ENCODE assay signal across 10 cellular contexts in the genomic region with DNA sequence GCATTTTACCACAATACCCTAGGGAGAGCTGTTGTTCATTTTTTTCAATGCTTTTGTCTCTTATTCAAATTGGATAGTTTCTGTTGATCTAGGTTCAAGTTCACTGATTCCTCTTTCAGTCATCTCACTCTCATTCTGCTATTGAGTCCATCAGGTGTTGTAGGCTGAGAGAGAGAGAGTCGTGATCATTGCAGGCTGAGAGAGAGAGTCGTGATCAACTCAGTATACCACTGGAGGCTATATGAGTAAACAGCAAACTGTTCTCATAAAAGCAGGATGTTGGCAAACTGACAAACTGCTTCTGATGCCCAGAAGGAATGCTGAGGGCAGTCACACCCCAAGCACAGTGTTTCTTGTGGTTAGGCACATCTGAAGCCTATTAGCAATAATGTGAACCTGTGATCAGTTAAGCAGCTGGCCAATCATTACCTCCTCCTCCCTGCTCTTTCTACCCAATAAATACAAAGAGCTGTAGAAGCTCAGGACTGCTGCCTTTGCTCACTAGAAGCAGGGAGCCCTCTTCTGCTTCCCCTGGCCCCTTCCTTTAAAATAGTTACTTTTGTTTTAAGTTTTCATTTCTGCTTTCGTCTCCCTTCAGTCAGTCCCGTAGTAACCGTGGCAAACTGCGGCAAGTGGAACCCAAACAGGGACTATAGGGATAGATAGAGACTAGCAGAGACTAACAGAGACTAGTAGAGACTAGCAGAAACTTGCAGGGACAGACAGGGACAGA.
A peak's percentile ranks its signal among the peaks of the same experiment; 100 is the strongest.
DNase-seq lines count a peak whose midpoint lies in the region; ATAC-seq, FAIRE-seq and TF ChIP-seq lines count a peak whose summit lies in the region.
"Had no signal": no experiment of that assay in that cellular context is flagged by ENCODE, and none has a peak within 500 bp of the region (broad histone marks: within the 10 kb centered on the region; RNA-seq: fewer than 3 reads in every experiment).

No MANE protein-coding gene starts in this region.

- peaks cover 8% of the 10 kb centered on the region; the same call in 2 of the 3 replicates for H3K9me3 Mint-ChIP-seq in GM23338
- H3K9me3 Mint-ChIP-seq: T-helper 1 cell treated with Interleukin-12 subunit alpha and Interleukin-12 subunit beta and Interleukin-4 antibody, amounts not matched to agents 30 μg/mL and 1 μg/mL, for 36 hours had no signal

- H3K27ac Mint-ChIP-seq in GM23338 = no peak overlapping the region; the same call in 1 of the 2 replicates
- H3K27ac Mint-ChIP-seq: T-helper 1 cell treated with Interleukin-12 subunit alpha and Interleukin-12 subunit beta and Interleukin-4 antibody, amounts not matched to agents 30 μg/mL and 1 μg/mL, for 36 hours had no signal

- H4K20me1 ChIP-seq in GM23338 (replicated peaks; ENCODE audit: insufficient read depth) (no peaks in the 10 kb centered on the region), KMS-11 (ENCODE audit: insufficient read depth) (no peaks in the 10 kb centered on the region)

- H2AFZ ChIP-seq in GM23338 (peak overlapping the region; percentile 43; the same call in 1 of the 2 replicates), KMS-11 (ENCODE audit: low read depth) (peak overlapping the region; percentile 82)

- DNase-seq in GM18507 (ENCODE audit: extremely low spot score, insufficient read length, low read depth) (no peak), GM23338 (ENCODE audit: low spot score) (no peak), fibroblast of mammary gland (ENCODE audit: low read depth) (peak; percentile 8), NCI-H1417 (lab: John Stamatoyannopoulos, UW) (no peak), left colon (no peak), SK-N-DZ (ENCODE audit: low spot score) (no peak), germinal center (ENCODE audit: low spot score) (no peak)
- DNase-seq: central memory CD4-positive, alpha-beta T cell had no signal

- H3K79me2 ChIP-seq in GM23338 (replicated peaks; ENCODE audit: insufficient read depth) (no peaks in the 10 kb centered on the region), KMS-11 (ENCODE audit: insufficient read depth, low read depth) (no peaks in the 10 kb centered on the region)

- intact Hi-C loops in left colon (cut with DNase I, micrococcal nuclease) = no loop called here

- peak overlapping the region; percentile 43 for H3K9ac ChIP-seq in KMS-11

- H3K36me3 Mint-ChIP-seq in GM23338 (ENCODE audit: low read depth) = peaks cover 4% of the 10 kb centered on the region; the same call in 2 of the 3 replicates

- H3K4me3 ChIP-seq in GM23338 (no peak overlapping the region), KMS-11 (IDR thresholded peaks at IDR 0.05; ENCODE audit: insufficient read depth, low read depth, low read length) (no peak overlapping the region), fibroblast of mammary gland (ENCODE audit: control insufficient read depth, low read depth, low read length) (no peak overlapping the region)

- ATAC-seq in GM23338 (no peak), left colon (no peak)

- H3F3A ChIP-seq in GM23338 (replicated peaks; ENCODE audit: low read depth) = no peaks in the 10 kb centered on the region

- peaks cover 7% of the 10 kb centered on the region; the same call in 1 of the 2 replicates for H3K9me2 ChIP-seq in GM23338 (ENCODE audit: insufficient read depth)

- TF ChIP-seq CTCF in GM23338 (conservative IDR thresholded peaks at IDR 0.05; ENCODE audit: low read depth in 2 of 2) (no peak), KMS-11 (conservative IDR thresholded peaks at IDR 0.05; ENCODE audit: low read depth, low read length) (no peak), fibroblast of mammary gland (conservative IDR thresholded peaks at IDR 0.05; ENCODE audit: control insufficient read depth, insufficient read depth, low read depth, low read length) (no peak)

- H3K36me3 ChIP-seq in GM23338 (ENCODE audit: insufficient read depth) = no peaks in the 10 kb centered on the region
- no peaks in the 10 kb centered on the region for H3K36me3 ChIP-seq in KMS-11 (ENCODE audit: insufficient read depth)

- peak; percentile 82 for FAIRE-seq in GM18507 (lab: Jason Lieb, UNC)

- H3K4me1 ChIP-seq in GM23338 (ENCODE audit: insufficient read depth) (peaks cover 11% of the 10 kb centered on the region; the same call in 1 of the 2 replicates), KMS-11 (ENCODE audit: low read depth, poor library complexity, severe bottlenecking) (peaks cover 7% of the 10 kb centered on the region)

- H3K27me3 Mint-ChIP-seq in GM23338 (ENCODE audit: insufficient read depth, low read depth, poor library complexity) = no peaks in the 10 kb centered on the region

- H3K4me2 ChIP-seq in GM23338 = no peak overlapping the region
- peak overlapping the region; percentile 70 for H3K4me2 ChIP-seq in KMS-11

- H3K27ac ChIP-seq in GM23338 (ENCODE audit: low read depth) = no peak overlapping the region
- peak overlapping the region; percentile 46; the same call in 1 of the 2 replicates for H3K27ac ChIP-seq in KMS-11

- peaks cover 9% of the 10 kb centered on the region for H3K4me1 Mint-ChIP-seq in GM23338

- H3K4me3 Mint-ChIP-seq in GM23338 = no peak overlapping the region
- H3K4me3 Mint-ChIP-seq: T-helper 1 cell treated with Interleukin-12 subunit alpha and Interleukin-12 subunit beta and Interleukin-4 antibody, amounts not matched to agents 30 μg/mL and 1 μg/mL, for 36 hours had no signal

- no peaks in the 10 kb centered on the region for H3K27me3 ChIP-seq in GM23338 (ENCODE audit: insufficient read depth)
- H3K27me3 ChIP-seq in KMS-11 (ENCODE audit: insufficient read depth, low read depth) = no peaks in the 10 kb centered on the region

TF ChIP-seq in GM23338, 12 proteins besides CTCF, POLR2A, EP300 and RAD21:
- TF ChIP-seq STAT1 (IDR thresholded peaks at IDR 0.05; ENCODE audit: unreplicated experiment) = no peak
- TF ChIP-seq NANOG (IDR thresholded peaks at IDR 0.05; ENCODE audit: borderline replicate concordance) = no peak
- no peak for TF ChIP-seq ZNF331 (CRISPR knock-in tag; IDR thresholded peaks at IDR 0.05; ENCODE audit: low read depth)
- no peak for TF ChIP-seq CREB1 (CRISPR knock-in tag; IDR thresholded peaks at IDR 0.05; ENCODE audit: low read depth)
- no peak for TF ChIP-seq ZNF114 (CRISPR knock-in tag; IDR thresholded peaks at IDR 0.05)
- TF ChIP-seq JUNB (IDR thresholded peaks at IDR 0.05; ENCODE audit: unreplicated experiment) = no peak
- TF ChIP-seq, protein P1, sequence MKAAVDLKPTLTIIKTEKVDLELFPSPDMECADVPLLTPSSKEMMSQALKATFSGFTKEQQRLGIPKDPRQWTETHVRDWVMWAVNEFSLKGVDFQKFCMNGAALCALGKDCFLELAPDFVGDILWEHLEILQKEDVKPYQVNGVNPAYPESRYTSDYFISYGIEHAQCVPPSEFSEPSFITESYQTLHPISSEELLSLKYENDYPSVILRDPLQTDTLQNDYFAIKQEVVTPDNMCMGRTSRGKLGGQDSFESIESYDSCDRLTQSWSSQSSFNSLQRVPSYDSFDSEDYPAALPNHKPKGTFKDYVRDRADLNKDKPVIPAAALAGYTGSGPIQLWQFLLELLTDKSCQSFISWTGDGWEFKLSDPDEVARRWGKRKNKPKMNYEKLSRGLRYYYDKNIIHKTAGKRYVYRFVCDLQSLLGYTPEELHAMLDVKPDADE (IDR thresholded peaks at IDR 0.05) = no peak
- TF ChIP-seq EZH2phosphoT487 (IDR thresholded peaks at IDR 0.05; ENCODE audit: unreplicated experiment) = no peak
- TF ChIP-seq EZH2 (IDR thresholded peaks at IDR 0.05; ENCODE audit: low read depth, unreplicated experiment) = no peak
- TF ChIP-seq REST (IDR thresholded peaks at IDR 0.05; ENCODE audit: unreplicated experiment) = no peak
